In genomic region chr22:19802881-19803735, GRCh38 we compare ENCODE assay signal across 15 cellular contexts. TPM values are rescaled to one million over a fixed set of nuclear protein-coding genes. Genes with fewer than 3 reads are reported as not detected.
"Had no signal": no experiment of that assay in that cellular context is flagged by ENCODE, and none has a peak within 500 bp of the region (broad histone marks: within the 10 kb centered on the region; RNA-seq: fewer than 3 reads in every experiment).

No MANE protein-coding gene starts in this region.

- H3K27ac ChIP-seq: cardiac muscle cell, gastroesophageal sphincter, SJSA1, transverse colon had no signal

- H3K4me3 ChIP-seq: cardiac muscle cell, gastroesophageal sphincter, SJSA1, transverse colon had no signal

- H3K27me3 ChIP-seq: cardiac muscle cell, gastroesophageal sphincter, SJSA1, transverse colon had no signal

- FAIRE-seq: astrocyte had no signal

- H3K4me1 ChIP-seq: gastroesophageal sphincter had no signal

- H3K36me3 ChIP-seq: cardiac muscle cell, transverse colon had no signal

- ATAC-seq: activated T-cell treated with anti-CD3 and anti-CD28 coated beads, Interleukin-2, amount 50 U/mL, for 4 hours; gastroesophageal sphincter; stimulated activated effector memory CD8-positive, alpha-beta T cell treated with anti-CD3 and anti-CD28 coated beads, Interleukin-12 subunit alpha, Interleukin-12 subunit beta, amount 100 ng/mL, for 72 hours had no signal

- DNase-seq: activated CD4-positive, alpha-beta memory T cell treated with anti-CD3 and anti-CD28 coated beads for 36 hours; activated gamma-delta T cell; activated T-cell treated with anti-CD3 and anti-CD28 coated beads, Interleukin-2, amount 50 U/mL, for 4 hours; cortex of kidney; effector memory CD4-positive, alpha-beta T cell; hypothalamus; mesenchymal stem cell; T1000; transverse colon had no signal

- H3K9me3 ChIP-seq: gastroesophageal sphincter, transverse colon had no signal

RNA-seq across cellular contexts. Expression of gene TBX1, which starts 42.5 kb away (rescaled TPM):
- total RNA-seq: activated CD4-positive, alpha-beta memory T cell treated with anti-CD3 and anti-CD28 coated beads for 36 hours; activated T-cell treated with anti-CD3 and anti-CD28 coated beads, Interleukin-2, amount 50 U/mL, for 4 hours; fibroblast of lung had no signal
- polyA plus RNA-seq: fibroblast of lung had no signal
